Comparison of ENCODE assay signal across 14 cellular contexts in genomic region chr2:232421189-232421785, GRCh38. TPM values are rescaled to one million over a fixed set of nuclear protein-coding genes. Genes with fewer than 3 reads are reported as not detected.
DNase-seq lines count a peak whose midpoint lies in the region; ATAC-seq and TF ChIP-seq lines count a peak whose summit lies in the region.
"Had no signal": no experiment of that assay in that cellular context is flagged by ENCODE, and none has a peak within 500 bp of the region (broad histone marks: within the 10 kb centered on the region; RNA-seq: fewer than 3 reads in every experiment).

No MANE protein-coding gene starts in this region.

- WGBS in thyroid gland, 2 donors = 21 to 100% methylated on average over 2 to 19 of the region's 22 CpGs

- no peak overlapping the region for H3K27ac Mint-ChIP-seq in chondrocyte (ENCODE audit: unreplicated experiment)

- H3K9me3 Mint-ChIP-seq in chondrocyte (ENCODE audit: low read depth) = peaks cover 5% of the 10 kb centered on the region

- peaks cover 7% of the 10 kb centered on the region for H3K36me3 Mint-ChIP-seq in chondrocyte (ENCODE audit: low read depth)

- no peak for DNase-seq in cardiac muscle cell (ENCODE audit: low read depth in 1 of 2, low spot score in 1 of 2)
- no peak for DNase-seq in left ventricle myocardium superior
- no peak for DNase-seq in chondrocyte (ENCODE audit: low spot score)
- peak; percentile 56 for DNase-seq in lower lobe of right lung
- DNase-seq in thyroid gland = peak; percentile 68 to 77
- DNase-seq in NCI-H774 (lab: John Stamatoyannopoulos, UW) = no peak
- no peak for DNase-seq in stimulated activated CD4-positive, alpha-beta T cell treated with anti-CD3 and anti-CD28 coated beads, Interleukin-2, amount 100 ng/mL, for 48 hours
- DNase-seq: gastrocnemius medialis, GF-D8, NCI-H446 had no signal

- ATAC-seq in left ventricle myocardium superior (no peak), lower lobe of right lung (peak; percentile 48 to 53), GM18867 (IDR thresholded peaks at IDR 0.05; ENCODE audit: unreplicated experiment) (no peak)
- ATAC-seq: gastrocnemius medialis had no signal

- peak overlapping the region; percentile 35 for H3K4me3 ChIP-seq in cardiac muscle cell
- peak overlapping the region; percentile 40 for H3K4me3 ChIP-seq in lower lobe of right lung
- H3K4me3 ChIP-seq in thyroid gland (replicated peaks in 1 of 3) = peak overlapping the region in 2 of 3 donors; percentile 16 to 21
- H3K4me3 ChIP-seq: HAP-1 had no signal

- intact Hi-C loops in left ventricle myocardium superior (cut with micrococcal nuclease) (no loop called here), lower lobe of right lung (cut with DNase I) (no loop called here), thyroid gland (cut with DNase I) (no loop called here)

- TF ChIP-seq CTCF in cardiac muscle cell (IDR thresholded peaks at IDR 0.05; ENCODE audit: low read depth, low read length) (no peak), chondrocyte (IDR thresholded peaks at IDR 0.05) (no peak), lower lobe of right lung (IDR thresholded peaks at IDR 0.05) (no peak), thyroid gland (IDR thresholded peaks at IDR 0.05) (no peak)

- H3K4me1 ChIP-seq in cardiac muscle cell (ENCODE audit: low read depth) (no peaks in the 10 kb centered on the region), lower lobe of right lung (peaks cover 30% of the 10 kb centered on the region), thyroid gland (peaks cover 12 to 26% of the 10 kb centered on the region in 2 donors)

- peaks cover 99% of the 10 kb centered on the region for H3K27me3 ChIP-seq in cardiac muscle cell
- peaks cover 60% of the 10 kb centered on the region for H3K27me3 ChIP-seq in lower lobe of right lung (ENCODE audit: low read depth)
- peaks cover 8% of the 10 kb centered on the region for H3K27me3 ChIP-seq in thyroid gland

- H3K36me3 ChIP-seq in cardiac muscle cell (no peaks in the 10 kb centered on the region), lower lobe of right lung (no peaks in the 10 kb centered on the region), thyroid gland (no peaks in the 10 kb centered on the region)
- H3K36me3 ChIP-seq: gastrocnemius medialis, HAP-1 had no signal

- peaks cover 14% of the 10 kb centered on the region for H3K4me1 Mint-ChIP-seq in chondrocyte (ENCODE audit: low read depth)

- H3K27ac ChIP-seq in cardiac muscle cell = no peak overlapping the region
- H3K27ac ChIP-seq in lower lobe of right lung = no peak overlapping the region
- no peak overlapping the region for H3K27ac ChIP-seq in thyroid gland
- H3K27ac ChIP-seq: gastrocnemius medialis, KMS-11 had no signal

- H3K9me3 ChIP-seq in cardiac muscle cell (ENCODE audit: low read depth) = no peaks in the 10 kb centered on the region
- H3K9me3 ChIP-seq in lower lobe of right lung = peaks cover 8% of the 10 kb centered on the region
- no peaks in the 10 kb centered on the region for H3K9me3 ChIP-seq in thyroid gland
- H3K9me3 ChIP-seq: gastrocnemius medialis had no signal

- peaks cover 58% of the 10 kb centered on the region for H3K27me3 Mint-ChIP-seq in chondrocyte (ENCODE audit: low read depth)

- peak overlapping the region; percentile 12 for H3K4me3 Mint-ChIP-seq in chondrocyte (ENCODE audit: unreplicated experiment)

- no peak for TF ChIP-seq POLR2A in thyroid gland (IDR thresholded peaks at IDR 0.05)

RNA-seq across cellular contexts. Expression of gene ALPG, which starts 14.6 kb away (rescaled TPM):
- total RNA-seq in cardiac muscle cell = not detected in 2 replicates
- polyA plus RNA-seq in cardiac muscle cell = not detected in 2 replicates
- not detected for total RNA-seq in left ventricle myocardium superior
- not detected in 3 replicates for total RNA-seq in chondrocyte
- 0.53 TPM for total RNA-seq in lower lobe of right lung
- not detected for total RNA-seq in thyroid gland
- total RNA-seq: gastrocnemius medialis, Right ventricle myocardium superior had no signal

RNA-seq across cellular contexts. Expression of gene ALPI, which starts 34.7 kb away (rescaled TPM):
- total RNA-seq in cardiac muscle cell (not detected in 2 replicates), left ventricle myocardium superior (not detected), chondrocyte (not detected in 3 replicates), lower lobe of right lung (not detected), thyroid gland (not detected)
- not detected in 2 replicates for polyA plus RNA-seq in cardiac muscle cell
- total RNA-seq: gastrocnemius medialis, Right ventricle myocardium superior had no signal

RNA-seq across cellular contexts. Expression of gene ALPP, which starts 42.7 kb away (rescaled TPM):
- not detected in 2 replicates for total RNA-seq in cardiac muscle cell
- polyA plus RNA-seq in cardiac muscle cell = not detected in 2 replicates
- total RNA-seq in left ventricle myocardium superior = not detected
- not detected in 3 replicates for total RNA-seq in chondrocyte
- 6.0 TPM for total RNA-seq in lower lobe of right lung
- not detected for total RNA-seq in thyroid gland
- total RNA-seq: gastrocnemius medialis, Right ventricle myocardium superior had no signal

Comparison
In these comparisons a context has a peak if more than half of its experiments do, and no peak if none do; other contexts are left out.
1. DNase-seq: peak in lower lobe of right lung (single experiment) and thyroid gland (2 of 2); none in cardiac muscle cell (0 of 2), left ventricle myocardium superior (single experiment), chondrocyte (single experiment), NCI-H774 (single experiment) and stimulated activated CD4-positive, alpha-beta T cell treated with anti-CD3 and anti-CD28 coated beads, Interleukin-2, amount 100 ng/mL, for 48 hours (0 of 2).
2. ATAC-seq: peak in lower lobe of right lung (2 of 2); none in left ventricle myocardium superior (single experiment) and GM18867 (single experiment).
3. Peak in every context shown above with its lines, with median percentiles within 50 percentile points of each other: H3K4me3 ChIP-seq.